ENCODE assay signal across 13 cellular contexts in genomic region chr3:70972855-70973254, GRCh38.
DNase-seq lines count a peak whose midpoint lies in the region; ATAC-seq and TF ChIP-seq lines count a peak whose summit lies in the region.
"Had no signal": no experiment of that assay in that cellular context is flagged by ENCODE, and none has a peak within 500 bp of the region (broad histone marks: within the 10 kb centered on the region; RNA-seq: fewer than 3 reads in every experiment).

No MANE protein-coding gene starts in this region.

- H3K36me3 ChIP-seq in esophagus muscularis mucosa (peaks cover 33 to 96% (median 74%) of the 10 kb centered on the region in 4 donors), body of pancreas (replicated peaks in 1 of 2; ENCODE audit: insufficient read depth in 1 of 2, low read depth in 2 of 2) (peaks cover 0 to 21% of the 10 kb centered on the region in 2 donors)

- H3K36me3 Mint-ChIP-seq in activated T-cell treated with anti-CD3 and anti-CD28 coated beads, Interleukin-2, amount 50 U/mL, for 24 hours (ENCODE audit: low read depth) = peaks cover 100% of the 10 kb centered on the region
- H3K36me3 Mint-ChIP-seq in activated B cell treated with CpG ODN at 0.5 μM for 24 hours (ENCODE audit: low read depth) = peaks cover 92% of the 10 kb centered on the region
- peaks cover 50 to 68% of the 10 kb centered on the region in 2 donors for H3K36me3 Mint-ChIP-seq in stimulated activated naive B cell treated with anti-CD40 and anti-IgM and Interleukin-4, amounts not matched to agents 10 μg/mL and 1 μg/mL and 100 μg/mL, for 72 hours

- POLR2A ChIA-PET in activated B cell treated with CpG ODN at 0.5 μM for 24 hours (lab: Charles Lee) = no interaction called here

- H3K9me3 Mint-ChIP-seq in activated T-cell treated with anti-CD3 and anti-CD28 coated beads, Interleukin-2, amount 50 U/mL, for 24 hours = no peaks in the 10 kb centered on the region
- no peaks in the 10 kb centered on the region for H3K9me3 Mint-ChIP-seq in activated B cell treated with CpG ODN at 0.5 μM for 24 hours
- no peaks in the 10 kb centered on the region for H3K9me3 Mint-ChIP-seq in stimulated activated naive B cell treated with anti-CD40 and anti-IgM and Interleukin-4, amounts not matched to agents 10 μg/mL and 1 μg/mL and 100 μg/mL, for 72 hours
- H3K9me3 Mint-ChIP-seq: CD14-positive monocyte had no signal

- no peak for TF ChIP-seq POLR2A in esophagus muscularis mucosa (IDR thresholded peaks at IDR 0.05; ENCODE audit: low read depth)
- no peak for TF ChIP-seq POLR2A in body of pancreas (IDR thresholded peaks at IDR 0.05)

- H3K4me1 Mint-ChIP-seq in activated T-cell treated with anti-CD3 and anti-CD28 coated beads, Interleukin-2, amount 50 U/mL, for 24 hours (ENCODE audit: low read depth) = peaks cover 57% of the 10 kb centered on the region
- H3K4me1 Mint-ChIP-seq in activated B cell treated with CpG ODN at 0.5 μM for 24 hours = peaks cover 10% of the 10 kb centered on the region
- peaks cover 11 to 46% of the 10 kb centered on the region in 2 donors for H3K4me1 Mint-ChIP-seq in stimulated activated naive B cell treated with anti-CD40 and anti-IgM and Interleukin-4, amounts not matched to agents 10 μg/mL and 1 μg/mL and 100 μg/mL, for 72 hours
- H3K4me1 Mint-ChIP-seq: CD14-positive monocyte had no signal

- H3K4me1 ChIP-seq in esophagus muscularis mucosa = peaks cover 14 to 86% (median 72%) of the 10 kb centered on the region in 4 donors
- no peaks in the 10 kb centered on the region for H3K4me1 ChIP-seq in body of pancreas

- H3K27me3 ChIP-seq in esophagus muscularis mucosa (no peaks in the 10 kb centered on the region), body of pancreas (no peaks in the 10 kb centered on the region)

- H3K27me3 Mint-ChIP-seq in activated T-cell treated with anti-CD3 and anti-CD28 coated beads, Interleukin-2, amount 50 U/mL, for 24 hours = no peaks in the 10 kb centered on the region
- H3K27me3 Mint-ChIP-seq in activated B cell treated with CpG ODN at 0.5 μM for 24 hours = no peaks in the 10 kb centered on the region
- H3K27me3 Mint-ChIP-seq in stimulated activated naive B cell treated with anti-CD40 and anti-IgM and Interleukin-4, amounts not matched to agents 10 μg/mL and 1 μg/mL and 100 μg/mL, for 72 hours = no peaks in the 10 kb centered on the region

- 94% methylated on average over 11 of the region's 11 CpGs for WGBS in esophagus muscularis mucosa
- WGBS in body of pancreas, 2 donors = 94 to 95% methylated on average over 11 of the region's 11 CpGs

- H3K27ac ChIP-seq in esophagus muscularis mucosa (replicated peaks in 1 of 4) (peak overlapping the region; percentile 21 to 63 (median 42)), body of pancreas (no peak overlapping the region)
- H3K27ac ChIP-seq: 22Rv1, GM23248 had no signal

- ATAC-seq in activated B cell treated with CpG ODN at 0.5 μM for 24 hours (ENCODE audit: low read depth) (peak; percentile 10), body of pancreas (no peak)
- peak; percentile 83 to 85 for ATAC-seq in stimulated activated naive B cell treated with anti-CD40 and anti-IgM and Interleukin-4, amounts not matched to agents 10 μg/mL and 1 μg/mL and 100 μg/mL, for 72 hours (replicated peaks)

- TF ChIP-seq EP300 in esophagus muscularis mucosa (IDR thresholded peaks at IDR 0.05) = no peak

- peak overlapping the region; percentile 59 for H3K27ac Mint-ChIP-seq in activated T-cell treated with anti-CD3 and anti-CD28 coated beads, Interleukin-2, amount 50 U/mL, for 24 hours
- no peak overlapping the region for H3K27ac Mint-ChIP-seq in activated B cell treated with CpG ODN at 0.5 μM for 24 hours
- peak overlapping the region; percentile 77 for H3K27ac Mint-ChIP-seq in stimulated activated naive B cell treated with anti-CD40 and anti-IgM and Interleukin-4, amounts not matched to agents 10 μg/mL and 1 μg/mL and 100 μg/mL, for 72 hours
- H3K27ac Mint-ChIP-seq: CD14-positive monocyte had no signal

- CTCF ChIA-PET in activated B cell treated with CpG ODN at 0.5 μM for 24 hours (lab: Charles Lee) = no interaction called here

- no peaks in the 10 kb centered on the region for H3K9me3 ChIP-seq in esophagus muscularis mucosa
- H3K9me3 ChIP-seq in body of pancreas = no peaks in the 10 kb centered on the region

- H3K4me3 Mint-ChIP-seq in activated T-cell treated with anti-CD3 and anti-CD28 coated beads, Interleukin-2, amount 50 U/mL, for 24 hours = no peak overlapping the region
- H3K4me3 Mint-ChIP-seq in activated B cell treated with CpG ODN at 0.5 μM for 24 hours = no peak overlapping the region
- H3K4me3 Mint-ChIP-seq in stimulated activated naive B cell treated with anti-CD40 and anti-IgM and Interleukin-4, amounts not matched to agents 10 μg/mL and 1 μg/mL and 100 μg/mL, for 72 hours = no peak overlapping the region
- H3K4me3 Mint-ChIP-seq: CD14-positive monocyte had no signal

- intact Hi-C loops in activated B cell treated with CpG ODN at 0.5 μM for 24 hours (cut with micrococcal nuclease) = loop anchor here (10.0 kb wide), 1 partner anchor 612 kb away; the partner anchor contains the start of gene FOXP1
- intact Hi-C loops in esophagus muscularis mucosa (cut with DNase I) = no loop called here
- intact Hi-C loops in body of pancreas (cut with DNase I) = no loop called here

- no peak for TF ChIP-seq CTCF in activated B cell treated with CpG ODN at 0.5 μM for 24 hours (IDR thresholded peaks at IDR 0.05)
- TF ChIP-seq CTCF in esophagus muscularis mucosa (IDR thresholded peaks at IDR 0.05) = no peak
- TF ChIP-seq CTCF in body of pancreas (IDR thresholded peaks at IDR 0.05) = no peak

- no peak for DNase-seq in activated T-cell treated with anti-CD3 and anti-CD28 coated beads, Interleukin-2, amount 50 U/mL, for 24 hours
- no peak for DNase-seq in activated T-cell treated with anti-CD3 and anti-CD28 coated beads for 4 hours
- no peak for DNase-seq in activated B cell treated with CpG ODN at 0.5 μM for 24 hours
- no peak for DNase-seq in esophagus muscularis mucosa (ENCODE audit: extremely low spot score)
- DNase-seq in stimulated activated naive B cell treated with anti-CD40 and anti-IgM and Interleukin-4, amounts not matched to agents 10 μg/mL and 1 μg/mL and 100 μg/mL, for 72 hours = no peak
- no peak for DNase-seq in body of pancreas
- no peak for DNase-seq in NCI-H1694 treated with DMSO at 0.1 percent for 48 hours (lab: John Stamatoyannopoulos, UW)
- DNase-seq: DMS53, GF-D8, H7 had no signal

- H3K4me3 ChIP-seq in esophagus muscularis mucosa (no peak overlapping the region), body of pancreas (no peak overlapping the region)
- H3K4me3 ChIP-seq: GM23248 had no signal

Comparison
In these comparisons a context has a peak if more than half of its experiments do, and no peak if none do; other contexts are left out.
1. H3K27ac ChIP-seq: peak in esophagus muscularis mucosa (4 of 4); none in body of pancreas (0 of 4).